Comparison of ENCODE assay signal across 1 cellular context in the genomic region with DNA sequence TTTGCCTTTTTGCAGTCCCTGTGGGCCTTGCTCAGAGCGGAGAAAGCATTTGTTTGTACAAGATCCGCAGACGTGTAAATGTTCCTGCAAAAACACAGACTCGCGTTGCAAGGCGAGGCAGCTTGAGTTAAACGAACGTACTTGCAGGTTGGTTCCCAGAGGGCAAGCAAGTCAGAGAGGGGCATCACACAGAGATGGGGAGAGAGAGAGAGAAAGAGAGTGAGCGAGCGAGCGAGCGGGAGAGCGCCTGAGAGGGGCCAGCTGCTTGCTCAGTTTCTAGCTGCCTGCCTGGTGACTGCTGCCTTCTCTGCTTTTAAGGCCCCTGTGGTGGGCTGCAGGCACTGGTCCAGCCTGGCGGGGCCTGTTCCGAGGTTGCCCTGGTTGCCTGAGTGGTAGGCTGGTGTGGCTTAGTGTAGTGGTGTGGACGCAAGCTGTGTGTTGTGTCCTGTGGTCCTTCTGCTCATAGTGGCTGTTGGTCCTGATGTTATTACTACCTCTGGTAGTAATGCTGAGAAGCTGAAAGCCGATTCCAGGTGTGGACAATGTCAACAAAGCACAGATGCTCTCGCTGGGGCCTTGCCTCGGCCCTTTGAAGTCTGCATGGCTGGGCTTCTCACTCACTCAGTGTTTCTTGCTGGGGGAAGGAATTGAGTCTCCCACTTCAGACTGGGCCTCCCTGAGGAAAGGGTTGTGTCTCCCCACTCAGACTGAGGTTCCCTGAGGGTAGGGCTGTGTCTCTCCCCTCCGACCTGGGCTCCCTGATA.
TF ChIP-seq lines count a peak whose summit lies in the region.

No MANE protein-coding gene starts in this region.

TF ChIP-seq in GM12878, 131 proteins besides CTCF, POLR2A, EP300 and RAD21:
- TF ChIP-seq ZSCAN29 (IDR thresholded peaks at IDR 0.05) (no peak), EED (IDR thresholded peaks at IDR 0.05; ENCODE audit: low read depth) (no peak), ZNF207 (IDR thresholded peaks at IDR 0.05; ENCODE audit: borderline replicate concordance) (no peak), IRF4 (IDR thresholded peaks at IDR 0.05; ENCODE audit: low read depth, low read length) (no peak), NFYA (IDR thresholded peaks at IDR 0.05; ENCODE audit: borderline replicate concordance, low read depth, low read length) (no peak), KLF5 (IDR thresholded peaks at IDR 0.05; ENCODE audit: partially characterized antibody) (no peak), HDAC2 (IDR thresholded peaks at IDR 0.05) (no peak), IKZF1 (conservative IDR thresholded peaks at IDR 0.05) (no peak), SMARCA5 (IDR thresholded peaks at IDR 0.05) (no peak)
- TF ChIP-seq, protein P1, sequence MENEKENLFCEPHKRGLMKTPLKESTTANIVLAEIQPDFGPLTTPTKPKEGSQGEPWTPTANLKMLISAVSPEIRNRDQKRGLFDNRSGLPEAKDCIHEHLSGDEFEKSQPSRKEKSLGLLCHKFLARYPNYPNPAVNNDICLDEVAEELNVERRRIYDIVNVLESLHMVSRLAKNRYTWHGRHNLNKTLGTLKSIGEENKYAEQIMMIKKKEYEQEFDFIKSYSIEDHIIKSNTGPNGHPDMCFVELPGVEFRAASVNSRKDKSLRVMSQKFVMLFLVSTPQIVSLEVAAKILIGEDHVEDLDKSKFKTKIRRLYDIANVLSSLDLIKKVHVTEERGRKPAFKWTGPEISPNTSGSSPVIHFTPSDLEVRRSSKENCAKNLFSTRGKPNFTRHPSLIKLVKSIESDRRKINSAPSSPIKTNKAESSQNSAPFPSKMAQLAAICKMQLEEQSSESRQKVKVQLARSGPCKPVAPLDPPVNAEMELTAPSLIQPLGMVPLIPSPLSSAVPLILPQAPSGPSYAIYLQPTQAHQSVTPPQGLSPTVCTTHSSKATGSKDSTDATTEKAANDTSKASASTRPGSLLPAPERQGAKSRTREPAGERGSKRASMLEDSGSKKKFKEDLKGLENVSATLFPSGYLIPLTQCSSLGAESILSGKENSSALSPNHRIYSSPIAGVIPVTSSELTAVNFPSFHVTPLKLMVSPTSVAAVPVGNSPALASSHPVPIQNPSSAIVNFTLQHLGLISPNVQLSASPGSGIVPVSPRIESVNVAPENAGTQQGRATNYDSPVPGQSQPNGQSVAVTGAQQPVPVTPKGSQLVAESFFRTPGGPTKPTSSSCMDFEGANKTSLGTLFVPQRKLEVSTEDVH (IDR thresholded peaks at IDR 0.05; ENCODE audit: low read depth, partially characterized antibody) = no peak
